ENCODE assay signal across 1 cellular context in the genomic region with DNA sequence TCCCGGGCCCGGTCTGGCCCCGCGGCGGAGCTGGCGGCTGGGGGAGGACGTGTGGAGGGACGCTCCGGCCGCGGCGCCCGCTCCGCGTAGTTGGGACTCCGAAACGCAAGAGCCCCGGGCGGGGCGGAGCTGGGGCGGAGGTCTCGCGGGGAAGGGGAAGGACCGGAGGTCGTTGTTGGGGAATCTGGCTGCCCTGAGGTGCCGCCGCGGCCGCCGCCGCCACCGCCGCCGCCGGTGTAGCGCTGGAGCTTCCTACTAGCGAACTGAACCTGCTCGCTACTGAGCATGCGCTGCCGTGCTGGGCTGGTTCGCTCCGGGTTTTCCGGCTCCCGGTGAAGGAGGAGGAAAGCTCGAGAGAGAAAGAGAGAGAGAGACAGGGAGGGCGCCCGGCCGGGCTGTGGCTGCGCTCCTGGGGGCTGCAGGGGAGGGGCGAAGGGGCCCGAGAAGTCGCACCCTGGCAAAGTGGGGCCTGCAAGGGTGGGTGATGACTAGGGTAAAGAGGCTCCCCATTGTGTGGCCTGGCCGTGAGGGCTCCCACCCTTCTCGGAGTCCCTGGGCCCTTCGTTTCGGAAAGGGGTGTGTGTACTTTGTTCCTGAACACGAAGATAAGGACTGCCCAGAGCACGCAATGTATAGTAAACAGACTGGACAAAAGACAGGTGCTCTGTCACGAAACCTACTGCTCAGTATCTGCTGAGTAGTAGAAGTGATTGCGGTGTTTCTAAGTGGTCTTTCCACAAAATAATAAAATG.
TF ChIP-seq lines count a peak whose summit lies in the region.

A gene (minus strand): TSS at position 281 of the 752 bp plus-strand sequence. CDS start 629 bp downstream, outside the sequence.

TF ChIP-seq in HepG2, 621 proteins besides CTCF, POLR2A, EP300 and RAD21 (continued from another document and continues in another):
- TF ChIP-seq, protein P1, sequence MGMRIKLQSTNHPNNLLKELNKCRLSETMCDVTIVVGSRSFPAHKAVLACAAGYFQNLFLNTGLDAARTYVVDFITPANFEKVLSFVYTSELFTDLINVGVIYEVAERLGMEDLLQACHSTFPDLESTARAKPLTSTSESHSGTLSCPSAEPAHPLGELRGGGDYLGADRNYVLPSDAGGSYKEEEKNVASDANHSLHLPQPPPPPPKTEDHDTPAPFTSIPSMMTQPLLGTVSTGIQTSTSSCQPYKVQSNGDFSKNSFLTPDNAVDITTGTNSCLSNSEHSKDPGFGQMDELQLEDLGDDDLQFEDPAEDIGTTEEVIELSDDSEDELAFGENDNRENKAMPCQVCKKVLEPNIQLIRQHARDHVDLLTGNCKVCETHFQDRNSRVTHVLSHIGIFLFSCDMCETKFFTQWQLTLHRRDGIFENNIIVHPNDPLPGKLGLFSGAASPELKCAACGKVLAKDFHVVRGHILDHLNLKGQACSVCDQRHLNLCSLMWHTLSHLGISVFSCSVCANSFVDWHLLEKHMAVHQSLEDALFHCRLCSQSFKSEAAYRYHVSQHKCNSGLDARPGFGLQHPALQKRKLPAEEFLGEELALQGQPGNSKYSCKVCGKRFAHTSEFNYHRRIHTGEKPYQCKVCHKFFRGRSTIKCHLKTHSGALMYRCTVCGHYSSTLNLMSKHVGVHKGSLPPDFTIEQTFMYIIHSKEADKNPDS (CRISPR knock-in tag; IDR thresholded peaks at IDR 0.05): peak; percentile 76
- TF ChIP-seq POLR2AphosphoS5 (IDR thresholded peaks at IDR 0.05; ENCODE audit: low read depth, low read length) (peak; percentile 94), SMYD3 (CRISPR knock-in tag; IDR thresholded peaks at IDR 0.05) (peak; percentile 52; the same call in 1 of the 2 replicates), SMAD3 (CRISPR knock-in tag; IDR thresholded peaks at IDR 0.05) (peak; percentile 74), ZNF331 (CRISPR knock-in tag; IDR thresholded peaks at IDR 0.05) (peak; percentile 82), ZNF7 (CRISPR knock-in tag; IDR thresholded peaks at IDR 0.05) (no peak), SOX5 (CRISPR knock-in tag; IDR thresholded peaks at IDR 0.05; ENCODE audit: borderline replicate concordance) (peak; percentile 92), PTBP1 (IDR thresholded peaks at IDR 0.05; ENCODE audit: low read depth, low read length, poor library complexity, severe bottlenecking) (peak; percentile 91), ZNF747 (CRISPR knock-in tag; IDR thresholded peaks at IDR 0.05; ENCODE audit: borderline replicate concordance) (peak; percentile 92), SMAD1 (CRISPR knock-in tag; IDR thresholded peaks at IDR 0.05; ENCODE audit: borderline replicate concordance, low read depth) (peak; percentile 95; the same call in 1 of the 2 replicates), ZNF263 (CRISPR knock-in tag; IDR thresholded peaks at IDR 0.05) (no peak; the same call in 1 of the 2 replicates), ZNF737 (CRISPR knock-in tag; IDR thresholded peaks at IDR 0.05; ENCODE audit: borderline replicate concordance) (peak; percentile 54; the same call in 1 of the 2 replicates), ZIK1 (CRISPR knock-in tag; IDR thresholded peaks at IDR 0.05; ENCODE audit: borderline replicate concordance, low read depth) (no peak), BCL6 (CRISPR knock-in tag; IDR thresholded peaks at IDR 0.05) (peak; percentile 76; the same call in 1 of the 2 replicates), NFIB (CRISPR knock-in tag; IDR thresholded peaks at IDR 0.05; ENCODE audit: borderline replicate concordance) (no peak), SSRP1 (CRISPR knock-in tag; IDR thresholded peaks at IDR 0.05) (0 out of 2 replicates have a peak, but pooled peaks have one; percentile 74), U2AF1 (optimal IDR thresholded peaks at IDR 0.05; ENCODE audit: low read depth, low read length) (peak; percentile 73), FOXK1 (CRISPR knock-in tag; IDR thresholded peaks at IDR 0.05; ENCODE audit: borderline replicate concordance, low read depth) (peak; percentile 77; the same call in 1 of the 2 replicates), ZBTB3 (CRISPR knock-in tag; IDR thresholded peaks at IDR 0.05; ENCODE audit: borderline replicate concordance, low read depth) (peak; percentile 77), IKZF4 (CRISPR knock-in tag; IDR thresholded peaks at IDR 0.05; ENCODE audit: borderline replicate concordance, low read depth, not compliant biosample characterization) (peak; percentile 83), TBX3 (IDR thresholded peaks at IDR 0.05; ENCODE audit: borderline replicate concordance) (peak; percentile 43; the same call in 1 of the 2 replicates), DNMT1 (CRISPR knock-in tag; IDR thresholded peaks at IDR 0.05) (peak; percentile 81; the same call in 1 of the 2 replicates), TOE1 (CRISPR knock-in tag; IDR thresholded peaks at IDR 0.05) (peak; percentile 91; the same call in 1 of the 2 replicates), FIP1L1 (IDR thresholded peaks at IDR 0.05; ENCODE audit: borderline replicate concordance, insufficient read depth, low read depth, low read length) (peak; percentile 80), MIXL1 (CRISPR knock-in tag; IDR thresholded peaks at IDR 0.05) (no peak), ZNF24 (IDR thresholded peaks at IDR 0.05) (0 out of 2 replicates have a peak, but pooled peaks have one; percentile 11), HCFC1 (IDR thresholded peaks at IDR 0.05; ENCODE audit: low read depth, low read length) (peak; percentile 22; the same call in 1 of the 2 replicates), ZFP36L1 (CRISPR knock-in tag; IDR thresholded peaks at IDR 0.05) (peak; percentile 92), JUND (CRISPR knock-in tag; IDR thresholded peaks at IDR 0.05) (no peak), ZNF441 (CRISPR knock-in tag; IDR thresholded peaks at IDR 0.05; ENCODE audit: borderline replicate concordance) (peak; percentile 80; the same call in 1 of the 2 replicates), TRIM24 (CRISPR knock-in tag; IDR thresholded peaks at IDR 0.05) (no peak), PHF5A (CRISPR knock-in tag; IDR thresholded peaks at IDR 0.05; ENCODE audit: low read depth, unreplicated experiment) (peak; percentile 94), ZNF878 (CRISPR knock-in tag; IDR thresholded peaks at IDR 0.05) (peak; percentile 49; the same call in 1 of the 2 replicates), MTA1 (CRISPR knock-in tag; IDR thresholded peaks at IDR 0.05; ENCODE audit: borderline replicate concordance) (peak; percentile 86), ZFP1 (CRISPR knock-in tag; IDR thresholded peaks at IDR 0.05) (peak; percentile 94), MED13 (CRISPR knock-in tag; IDR thresholded peaks at IDR 0.05) (peak; percentile 62; the same call in 1 of the 2 replicates), KDM3A (CRISPR knock-in tag; IDR thresholded peaks at IDR 0.05; ENCODE audit: low read depth) (peak; percentile 94), CHD4 (IDR thresholded peaks at IDR 0.05; ENCODE audit: borderline replicate concordance, low read length) (no peak), FOXA3 (CRISPR knock-in tag; IDR thresholded peaks at IDR 0.05) (peak; percentile 82), NR2F2 (IDR thresholded peaks at IDR 0.05; ENCODE audit: borderline replicate concordance, low read depth) (peak; percentile 52; the same call in 1 of the 2 replicates), NR1H2 (CRISPR knock-in tag; IDR thresholded peaks at IDR 0.05; ENCODE audit: borderline replicate concordance, low read depth) (peak; percentile 24; the same call in 1 of the 2 replicates), ZNF121 (CRISPR knock-in tag; IDR thresholded peaks at IDR 0.05) (peak; percentile 84; the same call in 1 of the 2 replicates), TAF1 (CRISPR knock-in tag; IDR thresholded peaks at IDR 0.05) (peak; percentile 98), TGIF2 (CRISPR knock-in tag; IDR thresholded peaks at IDR 0.05) (peak; percentile 68), IRX3 (CRISPR knock-in tag; IDR thresholded peaks at IDR 0.05; ENCODE audit: borderline replicate concordance, low read depth) (peak; percentile 81; the same call in 1 of the 2 replicates)
- TF ChIP-seq, protein P2, sequence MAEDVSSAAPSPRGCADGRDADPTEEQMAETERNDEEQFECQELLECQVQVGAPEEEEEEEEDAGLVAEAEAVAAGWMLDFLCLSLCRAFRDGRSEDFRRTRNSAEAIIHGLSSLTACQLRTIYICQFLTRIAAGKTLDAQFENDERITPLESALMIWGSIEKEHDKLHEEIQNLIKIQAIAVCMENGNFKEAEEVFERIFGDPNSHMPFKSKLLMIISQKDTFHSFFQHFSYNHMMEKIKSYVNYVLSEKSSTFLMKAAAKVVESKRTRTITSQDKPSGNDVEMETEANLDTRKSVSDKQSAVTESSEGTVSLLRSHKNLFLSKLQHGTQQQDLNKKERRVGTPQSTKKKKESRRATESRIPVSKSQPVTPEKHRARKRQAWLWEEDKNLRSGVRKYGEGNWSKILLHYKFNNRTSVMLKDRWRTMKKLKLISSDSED (CRISPR knock-in tag; IDR thresholded peaks at IDR 0.05): no peak
- TF ChIP-seq, protein P3, sequence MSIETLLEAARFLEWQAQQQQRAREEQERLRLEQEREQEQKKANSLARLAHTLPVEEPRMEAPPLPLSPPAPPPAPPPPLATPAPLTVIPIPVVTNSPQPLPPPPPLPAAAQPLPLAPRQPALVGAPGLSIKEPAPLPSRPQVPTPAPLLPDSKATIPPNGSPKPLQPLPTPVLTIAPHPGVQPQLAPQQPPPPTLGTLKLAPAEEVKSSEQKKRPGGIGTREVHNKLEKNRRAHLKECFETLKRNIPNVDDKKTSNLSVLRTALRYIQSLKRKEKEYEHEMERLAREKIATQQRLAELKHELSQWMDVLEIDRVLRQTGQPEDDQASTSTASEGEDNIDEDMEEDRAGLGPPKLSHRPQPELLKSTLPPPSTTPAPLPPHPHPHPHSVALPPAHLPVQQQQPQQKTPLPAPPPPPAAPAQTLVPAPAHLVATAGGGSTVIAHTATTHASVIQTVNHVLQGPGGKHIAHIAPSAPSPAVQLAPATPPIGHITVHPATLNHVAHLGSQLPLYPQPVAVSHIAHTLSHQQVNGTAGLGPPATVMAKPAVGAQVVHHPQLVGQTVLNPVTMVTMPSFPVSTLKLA (IDR thresholded peaks at IDR 0.05): peak; percentile 63
- TF ChIP-seq, protein P4, sequence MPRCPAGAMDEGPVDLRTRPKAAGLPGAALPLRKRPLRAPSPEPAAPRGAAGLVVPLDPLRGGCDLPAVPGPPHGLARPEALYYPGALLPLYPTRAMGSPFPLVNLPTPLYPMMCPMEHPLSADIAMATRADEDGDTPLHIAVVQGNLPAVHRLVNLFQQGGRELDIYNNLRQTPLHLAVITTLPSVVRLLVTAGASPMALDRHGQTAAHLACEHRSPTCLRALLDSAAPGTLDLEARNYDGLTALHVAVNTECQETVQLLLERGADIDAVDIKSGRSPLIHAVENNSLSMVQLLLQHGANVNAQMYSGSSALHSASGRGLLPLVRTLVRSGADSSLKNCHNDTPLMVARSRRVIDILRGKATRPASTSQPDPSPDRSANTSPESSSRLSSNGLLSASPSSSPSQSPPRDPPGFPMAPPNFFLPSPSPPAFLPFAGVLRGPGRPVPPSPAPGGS (CRISPR knock-in tag; IDR thresholded peaks at IDR 0.05): peak; percentile 77
- TF ChIP-seq, protein P5, sequence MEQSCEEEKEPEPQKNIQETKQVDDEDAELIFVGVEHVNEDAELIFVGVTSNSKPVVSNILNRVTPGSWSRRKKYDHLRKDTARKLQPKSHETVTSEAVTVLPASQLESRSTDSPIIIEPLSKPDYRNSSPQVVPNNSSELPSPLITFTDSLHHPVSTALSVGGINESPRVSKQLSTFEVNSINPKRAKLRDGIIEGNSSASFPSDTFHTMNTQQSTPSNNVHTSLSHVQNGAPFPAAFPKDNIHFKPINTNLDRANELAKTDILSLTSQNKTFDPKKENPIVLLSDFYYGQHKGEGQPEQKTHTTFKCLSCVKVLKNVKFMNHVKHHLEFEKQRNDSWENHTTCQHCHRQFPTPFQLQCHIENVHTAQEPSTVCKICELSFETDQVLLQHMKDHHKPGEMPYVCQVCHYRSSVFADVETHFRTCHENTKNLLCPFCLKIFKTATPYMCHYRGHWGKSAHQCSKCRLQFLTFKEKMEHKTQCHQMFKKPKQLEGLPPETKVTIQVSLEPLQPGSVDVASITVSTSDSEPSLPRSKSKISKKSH (CRISPR knock-in tag; IDR thresholded peaks at IDR 0.05; ENCODE audit: borderline replicate concordance): peak; percentile 79
- TF ChIP-seq, protein P6, sequence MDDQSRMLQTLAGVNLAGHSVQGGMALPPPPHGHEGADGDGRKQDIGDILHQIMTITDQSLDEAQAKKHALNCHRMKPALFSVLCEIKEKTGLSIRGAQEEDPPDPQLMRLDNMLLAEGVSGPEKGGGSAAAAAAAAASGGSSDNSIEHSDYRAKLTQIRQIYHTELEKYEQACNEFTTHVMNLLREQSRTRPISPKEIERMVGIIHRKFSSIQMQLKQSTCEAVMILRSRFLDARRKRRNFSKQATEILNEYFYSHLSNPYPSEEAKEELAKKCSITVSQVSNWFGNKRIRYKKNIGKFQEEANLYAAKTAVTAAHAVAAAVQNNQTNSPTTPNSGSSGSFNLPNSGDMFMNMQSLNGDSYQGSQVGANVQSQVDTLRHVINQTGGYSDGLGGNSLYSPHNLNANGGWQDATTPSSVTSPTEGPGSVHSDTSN (CRISPR knock-in tag; IDR thresholded peaks at IDR 0.05; ENCODE audit: borderline replicate concordance): 0 out of 2 replicates have a peak, but pooled peaks have one; percentile 34
- TF ChIP-seq, protein P7, sequence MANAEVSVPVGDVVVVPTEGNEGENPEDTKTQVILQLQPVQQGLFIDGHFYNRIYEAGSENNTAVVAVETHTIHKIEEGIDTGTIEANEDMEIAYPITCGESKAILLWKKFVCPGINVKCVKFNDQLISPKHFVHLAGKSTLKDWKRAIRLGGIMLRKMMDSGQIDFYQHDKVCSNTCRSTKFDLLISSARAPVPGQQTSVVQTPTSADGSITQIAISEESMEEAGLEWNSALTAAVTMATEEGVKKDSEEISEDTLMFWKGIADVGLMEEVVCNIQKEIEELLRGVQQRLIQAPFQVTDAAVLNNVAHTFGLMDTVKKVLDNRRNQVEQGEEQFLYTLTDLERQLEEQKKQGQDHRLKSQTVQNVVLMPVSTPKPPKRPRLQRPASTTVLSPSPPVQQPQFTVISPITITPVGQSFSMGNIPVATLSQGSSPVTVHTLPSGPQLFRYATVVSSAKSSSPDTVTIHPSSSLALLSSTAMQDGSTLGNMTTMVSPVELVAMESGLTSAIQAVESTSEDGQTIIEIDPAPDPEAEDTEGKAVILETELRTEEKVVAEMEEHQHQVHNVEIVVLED (CRISPR knock-in tag; IDR thresholded peaks at IDR 0.05; ENCODE audit: borderline replicate concordance): peak; percentile 79
- TF ChIP-seq, protein P8, sequence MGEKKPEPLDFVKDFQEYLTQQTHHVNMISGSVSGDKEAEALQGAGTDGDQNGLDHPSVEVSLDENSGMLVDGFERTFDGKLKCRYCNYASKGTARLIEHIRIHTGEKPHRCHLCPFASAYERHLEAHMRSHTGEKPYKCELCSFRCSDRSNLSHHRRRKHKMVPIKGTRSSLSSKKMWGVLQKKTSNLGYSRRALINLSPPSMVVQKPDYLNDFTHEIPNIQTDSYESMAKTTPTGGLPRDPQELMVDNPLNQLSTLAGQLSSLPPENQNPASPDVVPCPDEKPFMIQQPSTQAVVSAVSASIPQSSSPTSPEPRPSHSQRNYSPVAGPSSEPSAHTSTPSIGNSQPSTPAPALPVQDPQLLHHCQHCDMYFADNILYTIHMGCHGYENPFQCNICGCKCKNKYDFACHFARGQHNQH (CRISPR knock-in tag; IDR thresholded peaks at IDR 0.05): peak; percentile 97
- TF ChIP-seq, protein P9, sequence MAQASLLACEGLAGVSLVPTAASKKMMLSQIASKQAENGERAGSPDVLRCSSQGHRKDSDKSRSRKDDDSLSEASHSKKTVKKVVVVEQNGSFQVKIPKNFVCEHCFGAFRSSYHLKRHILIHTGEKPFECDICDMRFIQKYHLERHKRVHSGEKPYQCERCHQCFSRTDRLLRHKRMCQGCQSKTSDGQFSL (CRISPR knock-in tag; IDR thresholded peaks at IDR 0.05): no peak; the same call in 1 of the 2 replicates
- TF ChIP-seq, protein P10, sequence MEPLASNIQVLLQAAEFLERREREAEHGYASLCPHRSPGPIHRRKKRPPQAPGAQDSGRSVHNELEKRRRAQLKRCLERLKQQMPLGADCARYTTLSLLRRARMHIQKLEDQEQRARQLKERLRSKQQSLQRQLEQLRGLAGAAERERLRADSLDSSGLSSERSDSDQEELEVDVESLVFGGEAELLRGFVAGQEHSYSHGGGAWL (CRISPR knock-in tag; IDR thresholded peaks at IDR 0.05): peak; percentile 90
